11 cellular contexts compared by ENCODE assay signal in the genomic region with DNA sequence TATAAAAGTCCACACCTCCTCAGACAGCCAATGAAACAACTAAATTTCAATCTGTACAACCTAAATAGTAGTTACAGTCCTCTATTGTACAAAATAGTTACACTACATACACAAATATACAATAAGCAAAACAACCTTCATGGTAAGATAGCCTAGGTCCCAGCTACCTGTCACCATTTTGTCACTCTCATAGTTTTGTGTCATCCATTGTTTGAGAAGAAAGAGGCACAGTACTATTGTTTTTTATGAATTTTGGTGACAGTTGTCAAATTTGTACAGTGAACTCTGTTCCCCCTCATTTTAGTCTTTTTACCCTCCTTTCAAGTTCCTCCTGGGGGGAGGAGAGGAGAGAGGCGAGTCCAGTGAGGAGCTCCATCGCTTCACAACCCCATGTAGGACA.
DNase-seq lines count a peak whose midpoint lies in the region; ATAC-seq, FAIRE-seq and TF ChIP-seq lines count a peak whose summit lies in the region.
"Had no signal": no experiment of that assay in that cellular context is flagged by ENCODE, and none has a peak within 500 bp of the region (broad histone marks: within the 10 kb centered on the region; RNA-seq: fewer than 3 reads in every experiment).

No MANE protein-coding gene starts in this region.

- TF ChIP-seq POLR2A in H1 (IDR thresholded peaks at IDR 0.05; ENCODE audit: control extremely low read depth in 1 of 2, low read depth in 2 of 2, low read length in 2 of 2) (peak in 1 of 2 experiments; percentile 57; a peak in 1 of 3 replicates), tibial nerve (IDR thresholded peaks at IDR 0.05) (no peak)

- H4K20me1 ChIP-seq in H1 (replicated peaks in 1 of 2; ENCODE audit: control insufficient read depth in 1 of 2, insufficient read depth in 2 of 2, low read length in 2 of 2): peaks cover 0 to 9% of the 10 kb centered on the region in 2 experiments

- H3K27ac ChIP-seq in H1 (ENCODE audit: low read depth, low read length) (no peak overlapping the region), tibial nerve (peak overlapping the region; percentile 91 to 99 (median 98))
- H3K27ac ChIP-seq in CD8-positive, alpha-beta memory T cell (ENCODE audit: low read depth, low read length): no peak overlapping the region

- H2BK5ac ChIP-seq in H1 (ENCODE audit: low read depth, low read length): no peak overlapping the region

- H3K36me3 Mint-ChIP-seq in activated naive CD4-positive, alpha-beta T cell treated with anti-CD3 and anti-CD28 coated beads, Interleukin-2, amount 50 U/mL, for 24 hours: no peaks in the 10 kb centered on the region
- H3K36me3 Mint-ChIP-seq in CD8-positive, alpha-beta memory T cell: peaks cover 0 to 10% (median 0%) of the 10 kb centered on the region in 3 donors

- no peak overlapping the region for H4K91ac ChIP-seq in H1 (replicated peaks; ENCODE audit: insufficient read length, low read length)

- H3K4me2 ChIP-seq in H1 (ENCODE audit: insufficient read depth in 1 of 2, low read depth in 2 of 2, low read length in 2 of 2): peak overlapping the region in 1 of 2 experiments; percentile 80; a peak in 1 of 4 replicates

- no peak for TF ChIP-seq RAD21 in H1 (IDR thresholded peaks at IDR 0.05 in 1 of 2, conservative IDR thresholded peaks at IDR 0.05 in 1 of 2; ENCODE audit: low read depth in 2 of 2, low read length in 2 of 2)

- no peak overlapping the region for H2BK15ac ChIP-seq in H1 (ENCODE audit: low read length)

- no peaks in the 10 kb centered on the region for H3K9me3 Mint-ChIP-seq in activated naive CD4-positive, alpha-beta T cell treated with anti-CD3 and anti-CD28 coated beads, Interleukin-2, amount 50 U/mL, for 24 hours
- H3K9me3 Mint-ChIP-seq in CD8-positive, alpha-beta memory T cell: no peaks in the 10 kb centered on the region

- no peak overlapping the region for H3K56ac ChIP-seq in H1 (replicated peaks; ENCODE audit: insufficient read length, low read depth, low read length)

- peaks cover 34% of the 10 kb centered on the region for H3K4me1 Mint-ChIP-seq in activated naive CD4-positive, alpha-beta T cell treated with anti-CD3 and anti-CD28 coated beads, Interleukin-2, amount 50 U/mL, for 24 hours
- H3K4me1 Mint-ChIP-seq in CD8-positive, alpha-beta memory T cell: peaks cover 29 to 37% (median 31%) of the 10 kb centered on the region in 3 donors

- peaks cover 6 to 24% (median 14%) of the 10 kb centered on the region in 4 experiments for H3K36me3 ChIP-seq in H1 (ENCODE audit: control insufficient read depth in 2 of 4, insufficient read depth in 4 of 4, low read length in 3 of 4)
- peaks cover 11% of the 10 kb centered on the region for H3K36me3 ChIP-seq in mucosa of stomach (ENCODE audit: control insufficient read depth, insufficient read depth, low read length)
- peaks cover 0 to 20% (median 0%) of the 10 kb centered on the region in 3 donors for H3K36me3 ChIP-seq in tibial nerve
- no peaks in the 10 kb centered on the region for H3K36me3 ChIP-seq in CD8-positive, alpha-beta memory T cell (ENCODE audit: insufficient read depth, low read length)

- no peak overlapping the region for H3K9ac ChIP-seq in H1 (replicated peaks in 1 of 4; ENCODE audit: extremely low read depth in 1 of 4, low read depth in 3 of 4, low read length in 3 of 4)
- peak overlapping the region; percentile 99 for H3K9ac ChIP-seq in mucosa of stomach (ENCODE audit: low read length)

- no peaks in the 10 kb centered on the region for H3K27me3 ChIP-seq in H1 (replicated peaks in 1 of 4; ENCODE audit: control insufficient read depth in 3 of 4, extremely low read depth in 1 of 4, insufficient read depth in 3 of 4, low read length in 3 of 4)
- no peaks in the 10 kb centered on the region for H3K27me3 ChIP-seq in mucosa of stomach (ENCODE audit: control insufficient read depth, insufficient read depth, low read length)
- H3K27me3 ChIP-seq in tibial nerve: no peaks in the 10 kb centered on the region
- H3K27me3 ChIP-seq in CD8-positive, alpha-beta memory T cell (ENCODE audit: insufficient read depth, low read length, poor library complexity, severe bottlenecking): peaks cover 7% of the 10 kb centered on the region

- CTCF ChIA-PET in H1 (lab: Charles Lee; ENCODE audit: partially characterized antibody): interaction anchor here (2.8 kb wide), 1 partner anchor 10 kb away, joined by 12 read pairs; no protein-coding TSS in a partner anchor
- CTCF ChIA-PET in CD8-positive, alpha-beta memory T cell (lab: Charles Lee): interaction anchor here (1.2 to 1.3 kb wide), 2 partner anchors 242 to 525 kb away, joined by 4 read pairs; no protein-coding TSS in a partner anchor

- 94% methylated on average over 2 of the region's 2 CpGs; no CpG with 5 or more reads in 1 of the 2 experiments for WGBS in H1 (ENCODE audit: extremely low coverage in 1 of 2, insufficient coverage in 1 of 2, insufficient read length in 1 of 2, insufficient replicate concordance in 2 of 2, low coverage in 1 of 2, low lambda C conversion rate in 2 of 2, missing lambda C conversion rate in 1 of 2), 2 experiments
- 76 to 77% methylated on average over 2 of the region's 2 CpGs for WGBS in tibial nerve, 2 donors

- H3K14ac ChIP-seq in H1 (ENCODE audit: insufficient read length): no peak overlapping the region

- H3K4me3 ChIP-seq in H1 (ENCODE audit: extremely low read depth in 1 of 4, insufficient read depth in 2 of 4, low read depth in 3 of 4, low read length in 4 of 4) (0 out of 8 replicates have a peak overlapping the region, but pooled peaks of 1 of the 4 experiments have one; percentile 97), mucosa of stomach (ENCODE audit: low read length) (no peak overlapping the region), tibial nerve (peak overlapping the region in 3 of 4 donors; percentile 65 to 88 (median 82))
- no peak overlapping the region for H3K4me3 ChIP-seq in CD8-positive, alpha-beta memory T cell (ENCODE audit: low read length)

- no peaks in the 10 kb centered on the region; the same call in 1 of the 2 replicates for H3K79me1 ChIP-seq in H1 (ENCODE audit: low read depth, low read length)

- no peak overlapping the region for H2BK12ac ChIP-seq in H1 (ENCODE audit: low read depth, low read length)

- H2AK5ac ChIP-seq in H1 (ENCODE audit: low read depth, low read length): no peak overlapping the region

- POLR2A ChIA-PET in H1 (lab: Charles Lee; ENCODE audit: partially characterized antibody): interaction anchor here (0.7 to 10.8 kb wide), 12 partner anchors 11 to 387 kb away, joined by 3 to 125 read pairs (median 4); no protein-coding TSS in a partner anchor
- POLR2A ChIA-PET in CD8-positive, alpha-beta memory T cell (lab: Charles Lee): no interaction called here

- H3K23ac ChIP-seq in H1 (ENCODE audit: insufficient read length): no peak overlapping the region

- H3K18ac ChIP-seq in H1 (ENCODE audit: extremely low read depth, low read length): no peak overlapping the region

- no peak overlapping the region for H2BK20ac ChIP-seq in H1 (ENCODE audit: low read length)

- no peak overlapping the region for H3K27ac Mint-ChIP-seq in activated naive CD4-positive, alpha-beta T cell treated with anti-CD3 and anti-CD28 coated beads, Interleukin-2, amount 50 U/mL, for 24 hours
- peak overlapping the region in 3 of 8 donors; percentile 55 to 77 (median 70) for H3K27ac Mint-ChIP-seq in CD8-positive, alpha-beta memory T cell

- TF ChIP-seq EP300 in H1 (IDR thresholded peaks at IDR 0.05; ENCODE audit: borderline replicate concordance in 1 of 2, low read depth in 2 of 2, low read length in 2 of 2) (no peak), tibial nerve (IDR thresholded peaks at IDR 0.05) (no peak)

- peaks cover 0 to 34% of the 10 kb centered on the region in 2 experiments; a peak in 2 of 4 replicates for H3K79me2 ChIP-seq in H1 (ENCODE audit: control insufficient read depth in 1 of 2, insufficient read depth in 2 of 2, low read length in 2 of 2)

- H3K4me1 ChIP-seq in H1 (replicated peaks in 1 of 4; ENCODE audit: control insufficient read depth in 3 of 4, insufficient read depth in 4 of 4, low read length in 3 of 4): peaks cover 0 to 8% (median 5%) of the 10 kb centered on the region in 4 experiments; a peak in 5 of 7 replicates
- peaks cover 20% of the 10 kb centered on the region for H3K4me1 ChIP-seq in mucosa of stomach (ENCODE audit: control insufficient read depth, insufficient read depth, low read length)
- peaks cover 0 to 45% (median 3%) of the 10 kb centered on the region in 4 donors for H3K4me1 ChIP-seq in tibial nerve
- H3K4me1 ChIP-seq in CD8-positive, alpha-beta memory T cell (ENCODE audit: insufficient read depth, low read length): peaks cover 22% of the 10 kb centered on the region

- TF ChIP-seq CTCF in H1 (IDR thresholded peaks at IDR 0.05; ENCODE audit: control extremely low read depth in 1 of 3, insufficient read depth in 1 of 3, low read depth in 1 of 3, low read length in 3 of 3): no peak
- TF ChIP-seq CTCF in tibial nerve (IDR thresholded peaks at IDR 0.05): no peak

- no peak overlapping the region for H4K5ac ChIP-seq in H1 (ENCODE audit: insufficient read length, low read depth, low read length)

- H3K9me3 ChIP-seq in H1 (ENCODE audit: insufficient read depth in 2 of 2, low read depth in 1 of 2, low read length in 1 of 2) (no peaks in the 10 kb centered on the region), mucosa of stomach (ENCODE audit: control insufficient read depth, low read length) (no peaks in the 10 kb centered on the region), tibial nerve (no peaks in the 10 kb centered on the region)
- H3K9me3 ChIP-seq in CD8-positive, alpha-beta memory T cell (ENCODE audit: low read length): no peaks in the 10 kb centered on the region

- no peak overlapping the region for H4K8ac ChIP-seq in H1 (ENCODE audit: extremely low read depth, insufficient read depth, low read length)

- H3K27me3 Mint-ChIP-seq in activated naive CD4-positive, alpha-beta T cell treated with anti-CD3 and anti-CD28 coated beads, Interleukin-2, amount 50 U/mL, for 24 hours: peaks cover 13% of the 10 kb centered on the region
- peaks cover 6 to 9% of the 10 kb centered on the region in 2 donors for H3K27me3 Mint-ChIP-seq in CD8-positive, alpha-beta memory T cell

- no peak for ATAC-seq in GM19452 (IDR thresholded peaks at IDR 0.05; ENCODE audit: unreplicated experiment)

- H2BK120ac ChIP-seq in H1 (replicated peaks; ENCODE audit: low read depth, low read length): no peak overlapping the region

- H3K4me3 Mint-ChIP-seq in activated naive CD4-positive, alpha-beta T cell treated with anti-CD3 and anti-CD28 coated beads, Interleukin-2, amount 50 U/mL, for 24 hours: peak overlapping the region; percentile 11
- peak overlapping the region in 3 of 7 donors; percentile 49 to 67 (median 49) for H3K4me3 Mint-ChIP-seq in CD8-positive, alpha-beta memory T cell

- DNase-seq in activated naive CD4-positive, alpha-beta T cell treated with anti-CD3 and anti-CD28 coated beads, Interleukin-2, amount 50 U/mL, for 16 hours: no peak
- DNase-seq in H1 (ENCODE audit: low read depth in 1 of 2, low spot score in 2 of 2): no peak
- no peak for DNase-seq in tibial nerve (ENCODE audit: low spot score in 2 of 2)
- no peak for DNase-seq in CD8-positive, alpha-beta memory T cell
- DNase-seq in AML-193 (lab: John Stamatoyannopoulos, UW): no peak
- DNase-seq: NCI-H526 treated with DMSO at 0.1 percent for 48 hours; stimulated activated CD4-positive, alpha-beta T cell treated with anti-CD3 and anti-CD28 coated beads, Interleukin-2, amount 100 ng/mL, for 48 hours had no signal

- 0 out of 2 replicates have a peak, but pooled peaks cover 2% of the 10 kb centered on the region for H3K23me2 ChIP-seq in H1 (ENCODE audit: low read depth, low read length)

- no peak overlapping the region for H2AFZ ChIP-seq in H1 (ENCODE audit: low read length)

- no peak for FAIRE-seq in H1 (lab: Jason Lieb, UNC)
- FAIRE-seq: HTR-8/SVneo had no signal

- no peak overlapping the region for H3K4ac ChIP-seq in H1 (replicated peaks; ENCODE audit: insufficient read length, low read depth, low read length)

Comparison
In these comparisons a context has a peak if more than half of its experiments do, and no peak if none do; other contexts are left out.
1. H3K27ac ChIP-seq: peak in tibial nerve (4 of 4); none in H1 (single experiment) and CD8-positive, alpha-beta memory T cell (single experiment).
2. H3K4me3 ChIP-seq: peak in tibial nerve (3 of 4); none in mucosa of stomach (single experiment) and CD8-positive, alpha-beta memory T cell (single experiment).